25 cellular contexts compared by ENCODE assay signal in the genomic region with DNA sequence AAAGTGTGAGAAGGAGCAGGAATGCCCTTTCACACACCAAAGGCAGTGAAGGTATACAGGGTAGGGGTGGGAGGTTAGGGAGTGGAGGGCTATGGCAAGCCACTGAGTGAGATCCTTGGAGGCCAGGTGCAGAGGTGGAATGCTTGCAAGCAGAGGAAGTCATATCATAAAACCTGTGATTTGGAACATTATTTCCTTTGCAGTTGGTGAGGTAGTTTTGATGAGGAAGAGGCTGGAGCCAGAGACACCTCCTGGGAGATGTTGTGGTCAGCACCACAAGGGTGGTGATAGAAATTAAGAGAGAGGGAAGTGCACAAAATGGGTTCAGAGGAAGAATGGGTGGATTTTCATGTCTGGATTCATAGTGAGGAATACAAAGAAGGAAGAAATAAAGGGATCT.
"Had no signal": no experiment of that assay in that cellular context is flagged by ENCODE, and none has a peak within 500 bp of the region (broad histone marks: within the 10 kb centered on the region; RNA-seq: fewer than 3 reads in every experiment).

No MANE protein-coding gene starts in this region.

- H3K36me3 Mint-ChIP-seq: naive thymus-derived CD8-positive, alpha-beta T cell had no signal

- H3K36me3 ChIP-seq: left lung, lower lobe of right lung, ovary, prostate gland, suprapubic skin, thoracic aorta, tibial artery, upper lobe of right lung had no signal

- H3K27me3 Mint-ChIP-seq: stimulated activated naive CD8-positive, alpha-beta T cell treated with anti-CD3 and anti-CD28 coated beads, Interleukin-15, Interleukin-2, amounts not matched to agents 100 ng/mL and 50 ng/mL, for 24 hours had no signal

- H3K4me2 ChIP-seq: hepatocyte had no signal

- H3K27ac ChIP-seq: hepatocyte, left lung, lower lobe of right lung, ovary, prostate gland, skin epidermis, suprapubic skin, thoracic aorta, tibial artery, upper lobe of right lung had no signal

- H3K27ac Mint-ChIP-seq: naive thymus-derived CD8-positive, alpha-beta T cell; stimulated activated naive CD8-positive, alpha-beta T cell treated with anti-CD3 and anti-CD28 coated beads, Interleukin-15, Interleukin-2, amounts not matched to agents 100 ng/mL and 50 ng/mL, for 24 hours had no signal

- H3K4me1 ChIP-seq: prostate gland, suprapubic skin had no signal

- H3K9me3 ChIP-seq: lower lobe of right lung, ovary, prostate gland, suprapubic skin, thoracic aorta, upper lobe of right lung had no signal

- H3K27me3 ChIP-seq: hepatocyte, left lung, ovary, suprapubic skin, tibial artery, upper lobe of right lung had no signal

- H3K4me3 Mint-ChIP-seq: naive thymus-derived CD8-positive, alpha-beta T cell; stimulated activated naive CD8-positive, alpha-beta T cell treated with anti-CD3 and anti-CD28 coated beads, Interleukin-15, Interleukin-2, amounts not matched to agents 100 ng/mL and 50 ng/mL, for 24 hours had no signal

- H3K4me3 ChIP-seq: hepatocyte, left lung, lower lobe of right lung, ovary, prostate gland, skin epidermis, suprapubic skin, thoracic aorta, tibial artery, upper lobe of right lung had no signal

- DNase-seq: kidney glomerular epithelial cell; left colon; left lung; lower lobe of right lung; mammary epithelial cell; mesenchymal stem cell; naive thymus-derived CD8-positive, alpha-beta T cell; ovary; posterior cingulate gyrus; retina; right cardiac atrium; stimulated activated CD4-positive, alpha-beta T cell treated with anti-CD3 and anti-CD28 coated beads, Interleukin-12 subunit alpha, Interleukin-12 subunit beta, amount 100 ng/mL, for 4 hours; stimulated activated CD4-positive, alpha-beta T cell treated with anti-CD3 and anti-CD28 coated beads, Interleukin-15, amount 100 ng/mL, for 24 hours; stimulated activated CD4-positive, alpha-beta T cell treated with anti-CD3 and anti-CD28 coated beads, Interleukin-2, amount 100 ng/mL, for 24 hours; stimulated activated CD4-positive, alpha-beta T cell treated with anti-CD3 and anti-CD28 coated beads, Interleukin-4, amount 100 ng/mL, for 1 hour; stimulated activated naive CD4-positive, alpha-beta T cell; tibial artery; trophoblast cell; upper lobe of right lung had no signal
